ENCODE assay signal across 8 cellular contexts in the genomic region with DNA sequence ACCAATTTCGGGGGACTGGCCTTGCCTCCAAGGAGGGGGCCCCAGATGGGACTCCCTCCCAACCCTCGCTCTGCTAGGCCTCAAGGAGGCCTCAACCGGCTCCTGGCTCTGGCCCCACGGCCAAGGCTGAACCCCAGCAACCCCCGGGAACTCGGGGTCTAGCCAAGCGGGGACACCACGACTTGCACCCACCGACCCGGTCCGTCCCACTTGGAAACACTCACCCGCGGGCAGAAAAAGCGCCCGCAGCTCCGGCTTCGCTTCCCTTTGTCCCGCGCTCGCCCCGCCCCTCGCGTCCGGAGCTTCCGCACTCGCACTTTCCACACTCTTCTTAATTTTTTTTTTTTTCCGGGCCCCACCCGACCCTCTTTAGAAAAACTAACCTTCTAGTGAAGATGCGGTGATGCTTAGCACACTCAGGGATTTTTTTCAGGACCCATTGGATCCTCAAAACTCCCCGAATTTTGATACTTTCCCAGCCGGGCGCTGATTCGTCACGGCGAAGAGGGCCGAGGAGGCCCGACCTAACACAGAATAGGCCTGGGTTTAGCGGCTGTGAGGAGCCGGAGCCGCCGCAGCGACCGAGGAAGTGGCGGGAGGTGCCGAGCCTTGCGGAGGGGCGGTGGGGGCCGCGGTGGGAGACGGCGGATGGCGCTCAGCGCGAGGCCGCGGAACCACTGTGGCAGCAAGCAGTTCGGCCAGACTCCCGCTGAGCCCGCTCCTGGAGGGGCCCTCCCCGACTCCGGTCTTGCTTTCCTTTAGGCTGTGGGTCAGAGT. TPM values are rescaled to one million over a fixed set of nuclear protein-coding genes. Genes with fewer than 3 reads are reported as not detected.
DNase-seq lines count a peak whose midpoint lies in the region; ATAC-seq and TF ChIP-seq lines count a peak whose summit lies in the region.

A gene (minus strand): TSS at position 270 of the 777 bp plus-strand sequence. CDS start 2,016 bp downstream, outside the sequence.

- peak within 1 kb of the TSS; percentile 93 for H3K4me3 ChIP-seq in Caco-2 (ENCODE audit: low read depth, low read length)

- TF ChIP-seq CTCF in Caco-2 (IDR thresholded peaks at IDR 0.05; ENCODE audit: insufficient read depth in 1 of 2, low read depth in 1 of 2, low read length in 1 of 2, severe bottlenecking in 1 of 2, unreplicated experiment in 1 of 2) (no peak), nephron progenitor cell (IDR thresholded peaks at IDR 0.05) (no peak)

- intact Hi-C loops in Caco-2 (cut with micrococcal nuclease; ENCODE audit: unreplicated experiment): loop anchor here (1.0 to 2.0 kb wide), 2 partner anchors 55 to 80 kb away; a partner anchor contains a TSS

- no peaks in the 10 kb centered on the region for H3K9me3 Mint-ChIP-seq in Caco-2 (ENCODE audit: unreplicated experiment)
- no peaks in the 10 kb centered on the region for H3K9me3 Mint-ChIP-seq in nephron progenitor cell

- H3K27me3 Mint-ChIP-seq in Caco-2 (ENCODE audit: insufficient read depth, unreplicated experiment) (no peaks in the 10 kb centered on the region), nephron progenitor cell (ENCODE audit: low read depth, poor library complexity) (no peaks in the 10 kb centered on the region)

- H3K9me3 ChIP-seq in Caco-2: no peaks in the 10 kb centered on the region

- H3K4me3 Mint-ChIP-seq in Caco-2 (ENCODE audit: unreplicated experiment): peak within 1 kb of the TSS; percentile 83
- H3K4me3 Mint-ChIP-seq in nephron progenitor cell: peak within 1 kb of the TSS; percentile 92

- peaks cover 12% of the 10 kb centered on the region for H3K4me1 ChIP-seq in Caco-2

- H3K27me3 ChIP-seq in Caco-2 (replicated peaks; ENCODE audit: control insufficient read depth, insufficient read depth, low read length): no peaks in the 10 kb centered on the region

- peaks cover 39% of the 10 kb centered on the region for H3K36me3 Mint-ChIP-seq in Caco-2 (ENCODE audit: insufficient read depth, unreplicated experiment)
- peaks cover 26% of the 10 kb centered on the region for H3K36me3 Mint-ChIP-seq in nephron progenitor cell (ENCODE audit: low read depth)

- CTCF ChIA-PET in Caco-2 (lab: Charles Lee): interaction anchor here (1.0 to 1.8 kb wide), 3 partner anchors 32 to 172 kb away, joined by 3 to 4 read pairs (median 4); no protein-coding TSS in a partner anchor

- peak; percentile 69 for ATAC-seq in GM21528 (IDR thresholded peaks at IDR 0.05; ENCODE audit: low FRiP score, unreplicated experiment)
- ATAC-seq in stimulated activated naive CD8-positive, alpha-beta T cell treated with anti-CD3 and anti-CD28 coated beads, Interleukin-15, Interleukin-2, amounts not matched to agents 100 U/mL and 50 U/mL, for 24 hours: peak; percentile 79

- DNase-seq in Caco-2 (peak; percentile 82 to 84), KG1 (lab: John Stamatoyannopoulos, UW) (peak; percentile 93), SHP77 (lab: John Stamatoyannopoulos, UW) (peak; percentile 48 to 73), fibroblast of the conjunctiva (ENCODE audit: low read depth) (peak; percentile 45), nephron progenitor cell (peak; percentile 78)
- peak; percentile 89 for DNase-seq in activated effector memory CD4-positive, alpha-beta T cell treated with anti-CD3 and anti-CD28 coated beads, Interleukin-2, amount 50 U/mL, for 16 hours
- peak; percentile 78 for DNase-seq in stimulated activated naive CD8-positive, alpha-beta T cell treated with anti-CD3 and anti-CD28 coated beads, Interleukin-15, Interleukin-2, amounts not matched to agents 100 U/mL and 50 U/mL, for 24 hours

- no peaks in the 10 kb centered on the region; the same call in 1 of the 2 replicates for H3K36me3 ChIP-seq in Caco-2 (ENCODE audit: control insufficient read depth, insufficient read depth, low read length)

- no TSS peak for BruUV-seq in Caco-2 (replicated peaks; lab: Mats Ljungman, UMichigan)

- POLR2A ChIA-PET in Caco-2 (lab: Charles Lee): interaction anchor here (0.7 kb wide), 4 partner anchors 44 to 1741 kb away, joined by 3 to 6 read pairs (median 4); no protein-coding TSS in a partner anchor

- H3K27ac Mint-ChIP-seq in Caco-2 (ENCODE audit: unreplicated experiment) (peak within 1 kb of the TSS; percentile 97), nephron progenitor cell (peak within 1 kb of the TSS; percentile 100)

- peaks cover 10% of the 10 kb centered on the region for H3K4me1 Mint-ChIP-seq in Caco-2 (ENCODE audit: low read depth, unreplicated experiment)
- peaks cover 52% of the 10 kb centered on the region for H3K4me1 Mint-ChIP-seq in nephron progenitor cell

RNA-seq across cellular contexts. Expression of the gene that starts here (rescaled TPM):
- total RNA-seq in Caco-2 (2022): 126 and 132 TPM in 2 replicates

Comparison
In these comparisons a context has a peak if more than half of its experiments do, and no peak if none do; other contexts are left out.
1. Peak in every context shown above with its lines: DNase-seq, ATAC-seq and H3K4me3 ChIP-seq.